ENCODE assay signal across 16 cellular contexts in the genomic region with DNA sequence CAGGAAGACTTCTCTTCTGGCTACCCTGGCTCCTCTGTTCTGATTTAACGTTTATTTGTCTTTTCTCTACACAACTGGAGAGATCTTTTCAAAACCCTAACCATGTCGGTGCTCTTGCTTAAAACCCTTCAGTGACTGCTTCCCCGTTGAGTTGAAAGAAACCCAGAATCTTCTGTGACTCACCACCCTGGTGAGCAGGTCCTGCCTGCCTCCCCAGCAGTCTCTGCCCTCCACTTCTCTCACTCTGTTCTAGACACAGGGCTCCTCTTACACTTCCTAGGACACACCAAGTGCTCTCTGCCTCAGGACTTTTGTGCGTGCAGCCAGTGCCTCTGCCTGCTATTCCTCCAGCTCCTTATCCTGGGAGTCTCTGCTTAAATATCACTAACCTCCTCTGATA.
DNase-seq lines count a peak whose midpoint lies in the region; ATAC-seq, FAIRE-seq and TF ChIP-seq lines count a peak whose summit lies in the region.
"Had no signal": no experiment of that assay in that cellular context is flagged by ENCODE, and none has a peak within 500 bp of the region (broad histone marks: within the 10 kb centered on the region; RNA-seq: fewer than 3 reads in every experiment).

No MANE protein-coding gene starts in this region.

- no peaks in the 10 kb centered on the region for H4K20me1 ChIP-seq in osteoblast (ENCODE audit: insufficient read depth, low read length)

- no peak overlapping the region for H2AFZ ChIP-seq in osteoblast (ENCODE audit: low read length)

- no peak overlapping the region for H3K4me2 ChIP-seq in osteoblast (ENCODE audit: insufficient read depth, low read length)
- H3K4me2 ChIP-seq: SK-N-SH had no signal

- no peak for FAIRE-seq in kidney (lab: Jason Lieb, UNC)
- FAIRE-seq: HTR-8/SVneo had no signal

- no peaks in the 10 kb centered on the region for H3K36me3 Mint-ChIP-seq in activated naive CD4-positive, alpha-beta T cell treated with anti-CD3 and anti-CD28 coated beads for 36 hours (ENCODE audit: low read depth)

- no peaks in the 10 kb centered on the region for H3K9me3 Mint-ChIP-seq in activated naive CD4-positive, alpha-beta T cell treated with anti-CD3 and anti-CD28 coated beads for 36 hours

- ATAC-seq in RWPE2 (ENCODE audit: low read depth) = peak; percentile 71

- no peaks in the 10 kb centered on the region for H3K79me2 ChIP-seq in osteoblast (ENCODE audit: insufficient read depth, low read length)

- no peak overlapping the region for H3K4me3 Mint-ChIP-seq in activated naive CD4-positive, alpha-beta T cell treated with anti-CD3 and anti-CD28 coated beads for 36 hours

- intact Hi-C loops in kidney (cut with DNase I) = no loop called here
- intact Hi-C loops in activated naive CD4-positive, alpha-beta T cell treated with anti-CD3 and anti-CD28 coated beads for 36 hours (cut with micrococcal nuclease) = no loop called here

- CTCF ChIA-PET in activated naive CD4-positive, alpha-beta T cell treated with anti-CD3 and anti-CD28 coated beads for 36 hours (lab: Charles Lee) = no interaction called here

- no peak overlapping the region for H3K27ac ChIP-seq in RWPE2 (ENCODE audit: poor library complexity, severe bottlenecking)
- H3K27ac ChIP-seq in epithelial cell of prostate = no peak overlapping the region
- H3K27ac ChIP-seq in osteoblast (ENCODE audit: low read depth, low read length) = no peak overlapping the region
- no peak overlapping the region for H3K27ac ChIP-seq in kidney (ENCODE audit: low read depth in 2 of 2, low read length in 2 of 2)
- H3K27ac ChIP-seq: C4-2B had no signal

- H3K4me1 ChIP-seq in RWPE2 (ENCODE audit: insufficient read depth, poor library complexity, severe bottlenecking) (no peaks in the 10 kb centered on the region), osteoblast (ENCODE audit: insufficient read depth, low read length) (no peaks in the 10 kb centered on the region), kidney (ENCODE audit: control insufficient read depth in 1 of 2, insufficient read depth in 1 of 2, low read depth in 1 of 2, low read length in 2 of 2) (peaks cover 0 to 3% of the 10 kb centered on the region in 2 donors)
- H3K4me1 ChIP-seq: HAP-1 had no signal

- no peaks in the 10 kb centered on the region for H3K9me3 ChIP-seq in RWPE2 (ENCODE audit: severe bottlenecking)
- no peaks in the 10 kb centered on the region for H3K9me3 ChIP-seq in osteoblast (ENCODE audit: low read depth, low read length)
- H3K9me3 ChIP-seq in kidney (ENCODE audit: control insufficient read depth in 1 of 2, low read length in 2 of 2) = no peaks in the 10 kb centered on the region
- H3K9me3 ChIP-seq: HAP-1, SK-N-SH had no signal

- no peaks in the 10 kb centered on the region for H3K36me3 ChIP-seq in RWPE2 (ENCODE audit: low read depth)
- no peaks in the 10 kb centered on the region for H3K36me3 ChIP-seq in osteoblast (ENCODE audit: insufficient read depth, low read length)
- H3K36me3 ChIP-seq in kidney (ENCODE audit: control insufficient read depth in 1 of 2, insufficient read depth in 2 of 2, low read length in 2 of 2) = no peaks in the 10 kb centered on the region
- H3K36me3 ChIP-seq: HAP-1 had no signal

- H3K27me3 ChIP-seq in RWPE2 (ENCODE audit: insufficient read depth, poor library complexity, severe bottlenecking) (no peaks in the 10 kb centered on the region), osteoblast (ENCODE audit: insufficient read depth, low read length) (no peaks in the 10 kb centered on the region)

- H3K27me3 Mint-ChIP-seq in activated naive CD4-positive, alpha-beta T cell treated with anti-CD3 and anti-CD28 coated beads for 36 hours (ENCODE audit: low read depth) = no peaks in the 10 kb centered on the region

- no peak overlapping the region for H3K9ac ChIP-seq in kidney (ENCODE audit: low read length in 2 of 2)
- H3K9ac ChIP-seq: SK-N-SH had no signal

- H3K4me3 ChIP-seq in RWPE2 (ENCODE audit: severe bottlenecking) (no peak overlapping the region), osteoblast (ENCODE audit: insufficient read depth, low read length) (no peak overlapping the region), kidney (ENCODE audit: low read length in 2 of 2) (no peak overlapping the region)
- H3K4me3 ChIP-seq: HAP-1 had no signal

- DNase-seq in HT1080 (ENCODE audit: low read depth) = peak; percentile 11
- DNase-seq in RWPE2 (ENCODE audit: low spot score) = no peak
- DNase-seq in epithelial cell of prostate (ENCODE audit: low read depth, low spot score) = peak; percentile 2
- DNase-seq in osteoblast (ENCODE audit: insufficient read length, low spot score, missing footprints) = peak; percentile 39
- DNase-seq in HUDEP-2 (lab: John Stamatoyannopoulos, UW; ENCODE audit: unreplicated experiment in 76 of 76) = no peak
- DNase-seq in kidney = no peak
- no peak for DNase-seq in activated naive CD4-positive, alpha-beta T cell treated with anti-CD3 and anti-CD28 coated beads for 36 hours
- DNase-seq: DMS153, NCI-H1436, NCI-H2029 treated with DMSO at 0.1 percent for 48 hours, NCI-H510A treated with DMSO at 0.1 percent for 48 hours, SHP77, SK-N-SH had no signal

- no peak overlapping the region for H3K27ac Mint-ChIP-seq in activated naive CD4-positive, alpha-beta T cell treated with anti-CD3 and anti-CD28 coated beads for 36 hours

- TF ChIP-seq CTCF in RWPE2 (IDR thresholded peaks at IDR 0.05; ENCODE audit: poor library complexity, severe bottlenecking) (no peak), osteoblast (IDR thresholded peaks at IDR 0.05; ENCODE audit: extremely low read depth, low read depth, low read length) (no peak), kidney (IDR thresholded peaks at IDR 0.05; ENCODE audit: borderline replicate concordance, extremely low read depth, insufficient read depth) (no peak)

- no peaks in the 10 kb centered on the region for H3K4me1 Mint-ChIP-seq in activated naive CD4-positive, alpha-beta T cell treated with anti-CD3 and anti-CD28 coated beads for 36 hours (ENCODE audit: low read depth)

Comparison
In these comparisons a context has a peak if more than half of its experiments do, and no peak if none do; other contexts are left out.
1. DNase-seq: peak in HT1080 (single experiment), epithelial cell of prostate (single experiment) and osteoblast (single experiment); none in RWPE2 (single experiment), HUDEP-2 (0 of 76), kidney (single experiment) and activated naive CD4-positive, alpha-beta T cell treated with anti-CD3 and anti-CD28 coated beads for 36 hours (single experiment).